Comparison of ENCODE assay signal across 1 cellular context in genomic region chr1:39144943-39145650, GRCh38.
TF ChIP-seq lines count a peak whose summit lies in the region.

No MANE protein-coding gene starts in this region.

TF ChIP-seq in HEK293, 187 proteins besides CTCF, POLR2A, EP300 and RAD21 (continued from another document):
- no peak for TF ChIP-seq ZNF518A (tag by site-specific recombination; conservative IDR thresholded peaks at IDR 0.05; ENCODE audit: low read depth)
